8 cellular contexts compared by ENCODE assay signal in genomic region chr6:47203266-47203967, GRCh38.
DNase-seq lines count a peak whose midpoint lies in the region; ATAC-seq and TF ChIP-seq lines count a peak whose summit lies in the region.
"Had no signal": no experiment of that assay in that cellular context is flagged by ENCODE, and none has a peak within 500 bp of the region (broad histone marks: within the 10 kb centered on the region; RNA-seq: fewer than 3 reads in every experiment).

No MANE protein-coding gene starts in this region.

- H2AFZ ChIP-seq in KMS-11 (ENCODE audit: low read depth): no peak overlapping the region; the same call in 1 of the 2 replicates

- no peaks in the 10 kb centered on the region for H3K79me2 ChIP-seq in KMS-11 (ENCODE audit: insufficient read depth, low read depth)

- H3K27me3 Mint-ChIP-seq in WTC11 (ENCODE audit: low read depth): no peaks in the 10 kb centered on the region; the same call in 1 of the 2 replicates

- DNase-seq in mucosa of descending colon: no peak
- DNase-seq in WTC11 (ENCODE audit: low spot score): no peak
- no peak for DNase-seq in COR-L47 (lab: John Stamatoyannopoulos, UW)
- DNase-seq in T-helper 9 cell: no peak
- DNase-seq: Right ventricle myocardium superior had no signal

- H3K4me3 ChIP-seq in KMS-11 (IDR thresholded peaks at IDR 0.05; ENCODE audit: insufficient read depth, low read depth, low read length) (no peak overlapping the region), mucosa of descending colon (no peak overlapping the region)

- H3K27ac Mint-ChIP-seq in WTC11: no peak overlapping the region

- POLR2A ChIA-PET in WTC11 (lab: Charles Lee): no interaction called here

- no peaks in the 10 kb centered on the region for H3K27me3 ChIP-seq in KMS-11 (ENCODE audit: insufficient read depth, low read depth)

- peak overlapping the region; percentile 52; the same call in 1 of the 2 replicates for H3K4me2 ChIP-seq in KMS-11

- TF ChIP-seq CTCF in KMS-11 (conservative IDR thresholded peaks at IDR 0.05; ENCODE audit: low read depth, low read length): no peak
- no peak for TF ChIP-seq CTCF in mucosa of descending colon (IDR thresholded peaks at IDR 0.05)
- TF ChIP-seq CTCF in WTC11 (IDR thresholded peaks at IDR 0.05): no peak

- intact Hi-C loops in mucosa of descending colon (cut with DNase I, micrococcal nuclease): no loop called here

- H4K20me1 ChIP-seq in KMS-11 (ENCODE audit: insufficient read depth): no peaks in the 10 kb centered on the region

- no peak overlapping the region for H3K4me3 Mint-ChIP-seq in WTC11

- no peaks in the 10 kb centered on the region for H3K9me3 ChIP-seq in mucosa of descending colon

- H3K9ac ChIP-seq in KMS-11: no peak overlapping the region

- peaks cover 26% of the 10 kb centered on the region for H3K4me1 ChIP-seq in KMS-11 (ENCODE audit: low read depth, poor library complexity, severe bottlenecking)
- peaks cover 7% of the 10 kb centered on the region for H3K4me1 ChIP-seq in mucosa of descending colon (ENCODE audit: low read depth)

- ATAC-seq in GM18907 (IDR thresholded peaks at IDR 0.05; ENCODE audit: unreplicated experiment) (peak; percentile 88), HG02571 (IDR thresholded peaks at IDR 0.05; ENCODE audit: unreplicated experiment) (peak; percentile 91), mucosa of descending colon (peak; percentile 22), WTC11 (no peak)

- no peaks in the 10 kb centered on the region for H3K9me3 Mint-ChIP-seq in WTC11

- CTCF ChIA-PET in WTC11 (lab: Charles Lee): interaction anchor here (0.6 to 1.5 kb wide), 2 partner anchors 8 to 1543 kb away, joined by 3 read pairs; no protein-coding TSS in a partner anchor

- H3K27ac ChIP-seq in KMS-11: peak overlapping the region; percentile 14; the same call in 1 of the 2 replicates

- H3K4me1 Mint-ChIP-seq in WTC11: no peaks in the 10 kb centered on the region

- no peaks in the 10 kb centered on the region for H3K36me3 Mint-ChIP-seq in WTC11

- H3K36me3 ChIP-seq in KMS-11 (ENCODE audit: insufficient read depth) (no peaks in the 10 kb centered on the region), mucosa of descending colon (ENCODE audit: low read depth) (no peaks in the 10 kb centered on the region)

TF ChIP-seq in WTC11, 78 proteins besides CTCF, POLR2A, EP300 and RAD21 (continues in another document):
- TF ChIP-seq ERG (CRISPR knock-in tag; IDR thresholded peaks at IDR 0.05) (no peak), ZNF219 (CRISPR knock-in tag; IDR thresholded peaks at IDR 0.05; ENCODE audit: borderline replicate concordance) (no peak), IRF1 (CRISPR knock-in tag; IDR thresholded peaks at IDR 0.05) (no peak), ZNF532 (CRISPR knock-in tag; IDR thresholded peaks at IDR 0.05; ENCODE audit: borderline replicate concordance) (no peak), TCF7 (CRISPR knock-in tag; IDR thresholded peaks at IDR 0.05; ENCODE audit: low read depth) (no peak), NFYB (CRISPR knock-in tag; conservative IDR thresholded peaks at IDR 0.05; ENCODE audit: low read depth) (no peak), ZNF396 (CRISPR knock-in tag; IDR thresholded peaks at IDR 0.05; ENCODE audit: borderline replicate concordance) (no peak), ZNF121 (CRISPR knock-in tag; IDR thresholded peaks at IDR 0.05) (no peak), IRF2 (CRISPR knock-in tag; IDR thresholded peaks at IDR 0.05; ENCODE audit: borderline replicate concordance, low read depth) (no peak), ZMAT4 (CRISPR knock-in tag; IDR thresholded peaks at IDR 0.05) (no peak), USF2 (CRISPR knock-in tag; IDR thresholded peaks at IDR 0.05) (no peak), ZNF671 (CRISPR knock-in tag; IDR thresholded peaks at IDR 0.05) (no peak), ATF1 (CRISPR knock-in tag; IDR thresholded peaks at IDR 0.05) (no peak), ATF3 (CRISPR knock-in tag; conservative IDR thresholded peaks at IDR 0.05) (no peak), ZBTB43 (CRISPR knock-in tag; IDR thresholded peaks at IDR 0.05) (no peak), E2F4 (CRISPR knock-in tag; IDR thresholded peaks at IDR 0.05; ENCODE audit: borderline replicate concordance, low read depth) (no peak)
